8 cellular contexts compared by ENCODE assay signal in the genomic region with DNA sequence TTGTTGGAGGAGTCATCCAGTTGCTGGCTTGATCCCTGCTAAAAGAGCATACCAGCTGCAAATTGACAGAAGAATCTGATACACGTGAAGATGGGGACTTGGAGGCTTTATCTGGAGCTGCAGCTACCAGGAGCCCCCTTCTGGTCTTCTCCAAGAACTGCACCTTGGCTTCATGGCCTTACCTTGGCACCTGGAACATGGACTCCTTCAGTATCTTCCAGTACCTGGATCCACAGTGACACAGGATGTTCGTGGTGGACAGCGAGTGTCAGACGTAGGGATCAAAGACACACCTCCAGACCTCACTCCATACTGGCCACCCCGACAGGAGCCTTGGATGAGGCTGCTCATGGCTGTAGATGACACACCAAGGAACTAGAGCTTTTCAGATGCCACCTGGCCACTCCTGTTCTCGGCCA. TPM values are rescaled to one million over a fixed set of nuclear protein-coding genes. Genes with fewer than 3 reads are reported as not detected.
DNase-seq lines count a peak whose midpoint lies in the region; ATAC-seq and TF ChIP-seq lines count a peak whose summit lies in the region.

No MANE protein-coding gene starts in this region.

- DNase-seq in GM06990 (ENCODE audit: extremely low read depth, insufficient read length) (peak; percentile 54), NCI-H1105 treated with DMSO at 0.1 percent for 48 hours (lab: John Stamatoyannopoulos, UW) (peak; percentile 86), SKM-1 treated with dmso at 0.1 percent for 144 hours (lab: John Stamatoyannopoulos, UW; ENCODE audit: unreplicated experiment) (peak; percentile 77), heart left ventricle (peak in 4 of 5 donors; percentile 48 to 57 (median 53)), gastrocnemius medialis (peak; percentile 16 to 53)
- peak; percentile 75 for DNase-seq in activated naive CD4-positive, alpha-beta T cell treated with anti-CD3 and anti-CD28 coated beads, Interleukin-2, amount 10 ng/mL, durations not matched to agents 7 days and 5 days

- no peaks in the 10 kb centered on the region; the same call in 1 of the 2 replicates for H3K27me3 ChIP-seq in GM06990 (replicated peaks; ENCODE audit: control insufficient read depth, insufficient read depth, low read length)
- H3K27me3 ChIP-seq in heart left ventricle, result no peaks in the 10 kb centered on the region
- H3K27me3 ChIP-seq in gastrocnemius medialis, result no peaks in the 10 kb centered on the region

- H3K36me3 ChIP-seq in GM06990 (ENCODE audit: control insufficient read depth, insufficient read depth, low read length), result no peaks in the 10 kb centered on the region
- H3K36me3 ChIP-seq in heart left ventricle, result no peaks in the 10 kb centered on the region
- no peaks in the 10 kb centered on the region for H3K36me3 ChIP-seq in gastrocnemius medialis

- no peak for TF ChIP-seq POLR2A in heart left ventricle (IDR thresholded peaks at IDR 0.05)
- TF ChIP-seq POLR2A in gastrocnemius medialis (IDR thresholded peaks at IDR 0.05), result no peak

- ATAC-seq in heart left ventricle (peak; percentile 61 to 87 (median 80)), gastrocnemius medialis (peak; percentile 68 to 78), GM21367 (IDR thresholded peaks at IDR 0.05; ENCODE audit: unreplicated experiment) (no peak), GM18517 (IDR thresholded peaks at IDR 0.05; ENCODE audit: unreplicated experiment) (no peak)

- H3K4me3 ChIP-seq in GM06990 (replicated peaks; ENCODE audit: low read depth, low read length), result no peak overlapping the region
- no peak overlapping the region for H3K4me3 ChIP-seq in heart left ventricle
- no peak overlapping the region for H3K4me3 ChIP-seq in gastrocnemius medialis

- WGBS in heart left ventricle, 4 donors, result 24 to 27% (median 24%) methylated on average over 6 of the region's 6 CpGs

- in situ Hi-C loops in gastrocnemius medialis (cut with MboI; ENCODE audit: low sequenced_read_pairs in 4 of 4), result loop anchor here in 1 of 4 donors (5.0 kb wide), 1 partner anchor 78 kb away; no protein-coding TSS in a partner anchor

- H3K4me1 ChIP-seq in heart left ventricle (no peaks in the 10 kb centered on the region), gastrocnemius medialis (no peaks in the 10 kb centered on the region)

- H3K9me3 Mint-ChIP-seq in activated naive CD4-positive, alpha-beta T cell treated with anti-CD3 and anti-CD28 coated beads, Interleukin-2, amount 10 ng/mL, durations not matched to agents 7 days and 5 days, result peaks cover 2% of the 10 kb centered on the region

- peaks cover 0 to 21% (median 5%) of the 10 kb centered on the region in 12 donors for H3K9me3 ChIP-seq in heart left ventricle
- peaks cover 0 to 7% (median 0%) of the 10 kb centered on the region in 3 donors for H3K9me3 ChIP-seq in gastrocnemius medialis

- H3K4me3 Mint-ChIP-seq in activated naive CD4-positive, alpha-beta T cell treated with anti-CD3 and anti-CD28 coated beads, Interleukin-2, amount 10 ng/mL, durations not matched to agents 7 days and 5 days, result no peak overlapping the region

- H3K4me1 Mint-ChIP-seq in activated naive CD4-positive, alpha-beta T cell treated with anti-CD3 and anti-CD28 coated beads, Interleukin-2, amount 10 ng/mL, durations not matched to agents 7 days and 5 days, result no peaks in the 10 kb centered on the region

- H3K36me3 Mint-ChIP-seq in activated naive CD4-positive, alpha-beta T cell treated with anti-CD3 and anti-CD28 coated beads, Interleukin-2, amount 10 ng/mL, durations not matched to agents 7 days and 5 days, result no peaks in the 10 kb centered on the region

- no peaks in the 10 kb centered on the region for H3K27me3 Mint-ChIP-seq in activated naive CD4-positive, alpha-beta T cell treated with anti-CD3 and anti-CD28 coated beads, Interleukin-2, amount 10 ng/mL, durations not matched to agents 7 days and 5 days

- CTCF ChIA-PET in activated naive CD4-positive, alpha-beta T cell treated with anti-CD3 and anti-CD28 coated beads, Interleukin-2, amount 10 ng/mL, durations not matched to agents 7 days and 5 days (lab: Charles Lee), result interaction anchor here (0.7 to 6.3 kb wide), 27 partner anchors 10 to 355 kb away, joined by 3 to 73 read pairs (median 4); a partner anchor contains a TSS

- TF ChIP-seq CTCF in GM06990 (IDR thresholded peaks at IDR 0.05; ENCODE audit: insufficient read depth, low read length, poor library complexity, severe bottlenecking) (peak; percentile 93), heart left ventricle (IDR thresholded peaks at IDR 0.05) (peak; percentile 91 to 97 (median 94)), gastrocnemius medialis (IDR thresholded peaks at IDR 0.05 in 4 of 5, conservative IDR thresholded peaks at IDR 0.05 in 1 of 5) (peak; percentile 82 to 93 (median 89))

- intact Hi-C loops in heart left ventricle (cut with DNase I), result loop anchor here (1.0 to 10.0 kb wide), 9 partner anchors 69 to 177 kb away; no protein-coding TSS in a partner anchor
- intact Hi-C loops in gastrocnemius medialis (cut with DNase I; ENCODE audit: low total_unique reads), result loop anchor here (1.0 to 5.0 kb wide), 2 partner anchors 76 to 138 kb away; no protein-coding TSS in a partner anchor

- no peak overlapping the region for H3K27ac Mint-ChIP-seq in activated naive CD4-positive, alpha-beta T cell treated with anti-CD3 and anti-CD28 coated beads, Interleukin-2, amount 10 ng/mL, durations not matched to agents 7 days and 5 days

- H3K27ac ChIP-seq in heart left ventricle (no peak overlapping the region), gastrocnemius medialis (no peak overlapping the region)

RNA-seq across cellular contexts. Expression of a gene that starts 9.9 kb away (rescaled TPM):
- not detected for total RNA-seq in heart left ventricle
- polyA plus RNA-seq in heart left ventricle, result not detected
- not detected for total RNA-seq in gastrocnemius medialis

RNA-seq across cellular contexts. Expression of a gene that starts 15.3 kb away (rescaled TPM):
- 10 to 100 TPM in 1 of 9 donors, 1 to 10 TPM in 8; 2.8 to 20.0 (median 5.8) TPM for total RNA-seq in heart left ventricle
- 1 to 10 TPM; 6.9 to 7.0 TPM for polyA plus RNA-seq in heart left ventricle
- total RNA-seq in gastrocnemius medialis, result 10 to 100 TPM in 1 of 4 donors, 1 to 10 TPM in 2, under 1 TPM in 1; 0.31 to 10.5 (median 2.2) TPM

Comparison
In these comparisons a context has a peak if more than half of its experiments do, and no peak if none do; other contexts are left out.
1. DNase-seq: peak in every context shown above with its lines; median percentile 86 in NCI-H1105 treated with DMSO at 0.1 percent for 48 hours; 77 in SKM-1 treated with dmso at 0.1 percent for 144 hours; 75 in activated naive CD4-positive, alpha-beta T cell treated with anti-CD3 and anti-CD28 coated beads, Interleukin-2, amount 10 ng/mL, durations not matched to agents 7 days and 5 days; 54 in GM06990; 53 in heart left ventricle; 34 in gastrocnemius medialis.
2. ATAC-seq: peak in heart left ventricle (4 of 4) and gastrocnemius medialis (2 of 2); none in GM21367 (single experiment) and GM18517 (single experiment).
3. Peak in every context shown above with its lines, with median percentiles within 50 percentile points of each other: CTCF ChIP-seq.